Comparison of ENCODE assay signal across 22 cellular contexts in the genomic region with DNA sequence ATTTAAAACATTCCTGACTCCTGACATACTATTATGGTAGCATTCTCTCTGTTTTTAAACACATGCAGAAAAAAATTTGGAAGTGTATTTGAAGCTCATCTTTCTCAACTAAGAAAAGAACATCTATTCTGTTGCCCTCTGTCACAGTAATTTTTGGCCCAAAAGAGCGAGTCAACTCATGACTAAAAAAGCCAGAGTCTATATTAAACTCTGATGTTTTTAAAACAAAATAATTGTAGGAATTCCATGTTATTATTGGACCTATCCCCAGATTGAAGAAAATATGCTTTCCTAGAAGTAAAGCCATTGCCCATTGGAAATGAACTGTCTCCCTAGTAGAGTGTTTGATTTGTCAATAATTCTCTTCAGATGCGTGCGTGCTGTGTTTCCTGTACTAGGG.
DNase-seq lines count a peak whose midpoint lies in the region; ATAC-seq, FAIRE-seq and TF ChIP-seq lines count a peak whose summit lies in the region.
"Had no signal": no experiment of that assay in that cellular context is flagged by ENCODE, and none has a peak within 500 bp of the region (broad histone marks: within the 10 kb centered on the region; RNA-seq: fewer than 3 reads in every experiment).

No MANE protein-coding gene starts in this region.

- H4K91ac ChIP-seq in mesenchymal stem cell (ENCODE audit: low read length), result no peak overlapping the region

- no peak for TF ChIP-seq POLR2A in A549 (IDR thresholded peaks at IDR 0.05; ENCODE audit: low read length)

- CTCF ChIA-PET in A549 (lab: Yijun Ruan, JAX), result interaction anchor here (0.9 to 5.6 kb wide), 6 partner anchors 8 to 212 kb away, joined by 3 to 53 read pairs (median 4); partner anchors contain the start of gene CRIM1

- no peak overlapping the region for H2AFZ ChIP-seq in mesenchymal stem cell (ENCODE audit: low read depth, low read length)

- no peak overlapping the region for H3K4ac ChIP-seq in mesenchymal stem cell (ENCODE audit: low read depth in 1 of 2, low read length in 2 of 2)

- H2BK5ac ChIP-seq in mesenchymal stem cell (ENCODE audit: low read depth, low read length, poor library complexity, severe bottlenecking), result no peak overlapping the region

- DNase-seq in A549 (ENCODE audit: low read depth in 1 of 2, low spot score in 1 of 2), result no peak
- DNase-seq in LHCN-M2 (ENCODE audit: low read depth), result peak; percentile 43
- peak; percentile 70 for DNase-seq in choroid plexus epithelial cell (ENCODE audit: low read depth)
- DNase-seq in mesenchymal stem cell, result no peak
- DNase-seq in NOMO-1 treated with DMSO at 0.1 percent for 48 hours (lab: John Stamatoyannopoulos, UW; ENCODE audit: unreplicated experiment), result no peak
- no peak for DNase-seq in LoVo (ENCODE audit: low spot score)
- DNase-seq: activated CD4-positive, alpha-beta T cell treated with anti-CD3 and anti-CD28 coated beads for 1 hour; CD8-positive, alpha-beta memory T cell; dorsolateral prefrontal cortex; esophagus squamous epithelium; H7; Karpas-422; left ventricle myocardium superior; naive thymus-derived CD4-positive, alpha-beta T cell; NCI-H1694 treated with DMSO at 0.1 percent for 48 hours; NK-92 treated with Interleukin-12 subunit alpha and Interleukin-12 subunit beta, amount 100 ng/mL, for 24 hours; Right ventricle myocardium superior; stimulated activated naive CD4-positive, alpha-beta T cell; T-helper 2 cell; uterus had no signal

- H3K18ac ChIP-seq in mesenchymal stem cell (ENCODE audit: low read depth in 1 of 2, low read length in 2 of 2), result no peak overlapping the region

- ATAC-seq in A549, result no peak
- ATAC-seq in activated CD4-positive, CD25-positive, alpha-beta regulatory T cell treated with anti-CD3 and anti-CD28 coated beads, Interleukin-2, amount 50 U/mL, for 24 hours, result no peak
- no peak for ATAC-seq in GM21360 (IDR thresholded peaks at IDR 0.05; ENCODE audit: unreplicated experiment)
- ATAC-seq: naive thymus-derived CD4-positive, alpha-beta T cell had no signal

- H3K4me2 ChIP-seq in A549 (peak overlapping the region; percentile 64), mesenchymal stem cell (ENCODE audit: low read length, poor library complexity, severe bottlenecking) (no peak overlapping the region)

- no peaks in the 10 kb centered on the region for H3K27me3 ChIP-seq in mesenchymal stem cell (ENCODE audit: control insufficient read depth in 1 of 2, insufficient read depth in 1 of 2, low read length in 2 of 2)
- H3K27me3 ChIP-seq: dorsolateral prefrontal cortex, esophagus squamous epithelium, uterus had no signal

- peak overlapping the region; percentile 61 for H3K9ac ChIP-seq in mesenchymal stem cell (ENCODE audit: low read length)

- no peak overlapping the region for H3K4me3 ChIP-seq in A549
- H3K4me3 ChIP-seq in choroid plexus epithelial cell (ENCODE audit: low read depth, low read length), result no peak overlapping the region
- H3K4me3 ChIP-seq in mesenchymal stem cell (ENCODE audit: insufficient read depth in 1 of 2, low read depth in 1 of 2, low read length in 2 of 2), result peak overlapping the region in 1 of 2 experiments; percentile 35
- H3K4me3 ChIP-seq: dorsolateral prefrontal cortex, esophagus squamous epithelium, uterus had no signal

- peaks cover 18% of the 10 kb centered on the region for H3K79me1 ChIP-seq in mesenchymal stem cell (replicated peaks; ENCODE audit: low read length, poor library complexity, severe bottlenecking)

- no peaks in the 10 kb centered on the region for H3K9me3 ChIP-seq in A549
- no peaks in the 10 kb centered on the region for H3K9me3 ChIP-seq in mesenchymal stem cell (ENCODE audit: control insufficient read depth, low read length)
- H3K9me3 ChIP-seq: esophagus squamous epithelium, uterus had no signal

- no peak overlapping the region for H4K8ac ChIP-seq in mesenchymal stem cell (ENCODE audit: low read length)

- no peak for TF ChIP-seq RAD21 in A549 (conservative IDR thresholded peaks at IDR 0.05 in 1 of 2, IDR thresholded peaks at IDR 0.05 in 1 of 2)

- POLR2A ChIA-PET in A549 (lab: Yijun Ruan, JAX), result no interaction called here

- H2BK12ac ChIP-seq in mesenchymal stem cell (ENCODE audit: low read length in 2 of 2), result peak overlapping the region in 1 of 2 experiments; percentile 30

- H3K4me1 ChIP-seq in A549, result peaks cover 98% of the 10 kb centered on the region
- H3K4me1 ChIP-seq in mesenchymal stem cell (ENCODE audit: control insufficient read depth, insufficient read depth, low read depth, low read length), result peaks cover 22% of the 10 kb centered on the region

- H2AK5ac ChIP-seq in mesenchymal stem cell (ENCODE audit: low read length, severe bottlenecking), result no peak overlapping the region

- no peak overlapping the region for H3K14ac ChIP-seq in mesenchymal stem cell (ENCODE audit: low read length in 2 of 2)

- TF ChIP-seq CTCF in A549 (IDR thresholded peaks at IDR 0.05) (no peak), choroid plexus epithelial cell (conservative IDR thresholded peaks at IDR 0.05; ENCODE audit: low read depth, low read length) (no peak)

- FAIRE-seq in A549 (lab: Jason Lieb, UNC), result no peak

- H3K27ac ChIP-seq in A549 (peak overlapping the region; percentile 80 to 87; a peak in 5 of 6 replicates), mesenchymal stem cell (ENCODE audit: low read length, poor library complexity, severe bottlenecking) (peak overlapping the region; percentile 42)

- no peak for TF ChIP-seq EP300 in A549 (IDR thresholded peaks at IDR 0.05)

- no peak overlapping the region for H2BK15ac ChIP-seq in mesenchymal stem cell (ENCODE audit: low read depth, poor library complexity, severe bottlenecking)

- 71% methylated on average over 3 of the region's 3 CpGs for WGBS in A549 (ENCODE audit: missing lambda C conversion rate)
- 100% methylated on average over 2 of the region's 3 CpGs for WGBS in mesenchymal stem cell

- peaks cover 12 to 18% of the 10 kb centered on the region in 2 experiments for H3K36me3 ChIP-seq in mesenchymal stem cell (ENCODE audit: control insufficient read depth in 1 of 2, insufficient read depth in 2 of 2, low read depth in 1 of 2, low read length in 2 of 2)
- H3K36me3 ChIP-seq: uterus had no signal

- no peak overlapping the region for H2BK120ac ChIP-seq in mesenchymal stem cell (ENCODE audit: low read depth, low read length)

- H3K23ac ChIP-seq in mesenchymal stem cell (ENCODE audit: low read length in 2 of 2), result no peak overlapping the region

TF ChIP-seq in A549, 52 proteins besides CTCF, POLR2A, EP300 and RAD21:
- TF ChIP-seq HOXB5 (CRISPR knock-in tag; IDR thresholded peaks at IDR 0.05) (no peak), EHMT2 (IDR thresholded peaks at IDR 0.05; ENCODE audit: low read depth) (no peak), ZFP36 (IDR thresholded peaks at IDR 0.05; ENCODE audit: borderline replicate concordance, partially characterized antibody) (no peak), HOXA7 (CRISPR knock-in tag; IDR thresholded peaks at IDR 0.05) (0 out of 2 replicates have a peak, but pooled peaks have one; percentile 49), JUNB (IDR thresholded peaks at IDR 0.05) (no peak), RCOR1 (IDR thresholded peaks at IDR 0.05; ENCODE audit: low read depth, low read length) (no peak)

Comparison
In these comparisons a context has a peak if more than half of its experiments do, and no peak if none do; other contexts are left out.
1. DNase-seq: peak in LHCN-M2 (single experiment) and choroid plexus epithelial cell (single experiment); none in A549 (0 of 2), mesenchymal stem cell (single experiment), NOMO-1 treated with DMSO at 0.1 percent for 48 hours (single experiment) and LoVo (single experiment).